16 cellular contexts compared by ENCODE assay signal in the genomic region with DNA sequence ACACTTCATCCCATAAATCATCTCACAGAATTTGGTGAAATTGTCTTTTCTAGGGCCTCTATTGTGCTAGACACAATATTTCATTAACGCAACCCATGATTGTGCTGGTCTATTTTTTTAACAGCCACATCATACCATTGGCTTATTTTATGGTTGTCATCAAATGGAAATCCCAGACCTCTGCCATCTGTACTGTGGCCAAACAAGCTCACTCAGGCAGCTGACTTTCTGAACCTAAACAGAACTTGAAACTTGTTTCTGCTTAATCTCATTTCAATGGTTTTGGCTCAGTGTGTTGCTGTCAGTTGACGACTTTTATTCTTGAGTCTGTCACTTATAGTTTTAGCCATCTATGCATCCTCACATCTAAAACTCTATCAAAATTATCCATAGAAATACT.
DNase-seq lines count a peak whose midpoint lies in the region; ATAC-seq and TF ChIP-seq lines count a peak whose summit lies in the region.
"Had no signal": no experiment of that assay in that cellular context is flagged by ENCODE, and none has a peak within 500 bp of the region (broad histone marks: within the 10 kb centered on the region; RNA-seq: fewer than 3 reads in every experiment).

No MANE protein-coding gene starts in this region.

- no peak overlapping the region for H3K14ac ChIP-seq in mesenchymal stem cell (ENCODE audit: low read length in 2 of 2)

- no peak overlapping the region for H2BK5ac ChIP-seq in mesenchymal stem cell (ENCODE audit: low read depth, low read length, poor library complexity, severe bottlenecking)

- WGBS in mesenchymal stem cell: 90% methylated on average over 2 of the region's 2 CpGs

- H3K9ac ChIP-seq in mesenchymal stem cell (ENCODE audit: low read length): no peak overlapping the region

- H3K4me1 ChIP-seq in cardiac muscle cell (ENCODE audit: low read depth) (no peaks in the 10 kb centered on the region), right atrium auricular region (no peaks in the 10 kb centered on the region), mesenchymal stem cell (ENCODE audit: control insufficient read depth, insufficient read depth, low read depth, low read length) (no peaks in the 10 kb centered on the region)
- H3K4me1 ChIP-seq: Peyer's patch had no signal

- no peak overlapping the region for H3K4me2 ChIP-seq in mesenchymal stem cell (ENCODE audit: low read length, poor library complexity, severe bottlenecking)

- no peak overlapping the region for H3K18ac ChIP-seq in mesenchymal stem cell (ENCODE audit: low read depth in 1 of 2, low read length in 2 of 2)

- no peak overlapping the region for H3K23ac ChIP-seq in mesenchymal stem cell (ENCODE audit: low read length in 2 of 2)

- DNase-seq in cardiac muscle cell (ENCODE audit: low read depth in 1 of 2, low spot score in 1 of 2) (peak; percentile 32 to 59), right atrium auricular region (ENCODE audit: low spot score) (no peak), fibroblast of peridontal ligament (ENCODE audit: extremely low read depth) (peak; percentile 46), mesenchymal stem cell (peak; percentile 53), activated gamma-delta T cell treated with Interleukin-2 at 50 U/mL for 16 hours (no peak), globus pallidus (ENCODE audit: low spot score) (no peak)
- DNase-seq: GOT3, HCEC 1CT, KBM-7, NCI-H1105, NCI-H2081, NCI-H2171 treated with DMSO at 0.1 percent for 48 hours, NCI-H524 treated with DMSO at 0.1 percent for 48 hours, NCI-H82, Peyer's patch had no signal

- no peaks in the 10 kb centered on the region for H3K79me1 ChIP-seq in mesenchymal stem cell (replicated peaks; ENCODE audit: low read length, poor library complexity, severe bottlenecking)

- H3K4me3 ChIP-seq in cardiac muscle cell (no peak overlapping the region), right atrium auricular region (no peak overlapping the region), mesenchymal stem cell (ENCODE audit: insufficient read depth in 1 of 2, low read depth in 1 of 2, low read length in 2 of 2) (no peak overlapping the region)
- H3K4me3 ChIP-seq: Peyer's patch had no signal

- no peak overlapping the region for H2AFZ ChIP-seq in mesenchymal stem cell (ENCODE audit: low read depth, low read length)

- H2AK5ac ChIP-seq in mesenchymal stem cell (ENCODE audit: low read length, severe bottlenecking): no peak overlapping the region

- no peaks in the 10 kb centered on the region for H3K36me3 ChIP-seq in cardiac muscle cell
- no peaks in the 10 kb centered on the region for H3K36me3 ChIP-seq in right atrium auricular region
- H3K36me3 ChIP-seq in mesenchymal stem cell (ENCODE audit: control insufficient read depth in 1 of 2, insufficient read depth in 2 of 2, low read depth in 1 of 2, low read length in 2 of 2): no peaks in the 10 kb centered on the region
- H3K36me3 ChIP-seq: Peyer's patch had no signal

- H2BK12ac ChIP-seq in mesenchymal stem cell (ENCODE audit: low read length in 2 of 2): no peak overlapping the region

- H4K91ac ChIP-seq in mesenchymal stem cell (ENCODE audit: low read length): no peak overlapping the region

- H3K9me3 ChIP-seq in cardiac muscle cell (ENCODE audit: low read depth) (no peaks in the 10 kb centered on the region), right atrium auricular region (peaks cover 0 to 6% of the 10 kb centered on the region in 2 donors), mesenchymal stem cell (ENCODE audit: control insufficient read depth, low read length) (no peaks in the 10 kb centered on the region)
- H3K9me3 ChIP-seq: Peyer's patch had no signal

- H4K8ac ChIP-seq in mesenchymal stem cell (ENCODE audit: low read length): no peak overlapping the region

- H3K27ac ChIP-seq in cardiac muscle cell: no peak overlapping the region
- no peak overlapping the region for H3K27ac ChIP-seq in right atrium auricular region
- no peak overlapping the region for H3K27ac ChIP-seq in mesenchymal stem cell (ENCODE audit: low read length, poor library complexity, severe bottlenecking)
- H3K27ac ChIP-seq: Peyer's patch had no signal

- ATAC-seq in HG03571 (IDR thresholded peaks at IDR 0.05; ENCODE audit: unreplicated experiment): no peak

- no peak overlapping the region for H3K4ac ChIP-seq in mesenchymal stem cell (ENCODE audit: low read depth in 1 of 2, low read length in 2 of 2)

- H2BK120ac ChIP-seq in mesenchymal stem cell (ENCODE audit: low read depth, low read length): no peak overlapping the region

- no peak overlapping the region for H2BK15ac ChIP-seq in mesenchymal stem cell (ENCODE audit: low read depth, poor library complexity, severe bottlenecking)

- TF ChIP-seq CTCF in cardiac muscle cell (IDR thresholded peaks at IDR 0.05; ENCODE audit: low read depth, low read length): no peak
- no peak for TF ChIP-seq CTCF in right atrium auricular region (IDR thresholded peaks at IDR 0.05)

- H3K27me3 ChIP-seq in cardiac muscle cell: no peaks in the 10 kb centered on the region
- no peaks in the 10 kb centered on the region for H3K27me3 ChIP-seq in right atrium auricular region
- H3K27me3 ChIP-seq in mesenchymal stem cell (ENCODE audit: control insufficient read depth in 1 of 2, insufficient read depth in 1 of 2, low read length in 2 of 2): no peaks in the 10 kb centered on the region
- H3K27me3 ChIP-seq: Peyer's patch had no signal

Comparison
In these comparisons a context has a peak if more than half of its experiments do, and no peak if none do; other contexts are left out.
1. DNase-seq: peak in cardiac muscle cell (2 of 2), fibroblast of peridontal ligament (single experiment) and mesenchymal stem cell (single experiment); none in right atrium auricular region (single experiment), activated gamma-delta T cell treated with Interleukin-2 at 50 U/mL for 16 hours (single experiment) and globus pallidus (single experiment).